1 cellular context compared by ENCODE assay signal in the genomic region with DNA sequence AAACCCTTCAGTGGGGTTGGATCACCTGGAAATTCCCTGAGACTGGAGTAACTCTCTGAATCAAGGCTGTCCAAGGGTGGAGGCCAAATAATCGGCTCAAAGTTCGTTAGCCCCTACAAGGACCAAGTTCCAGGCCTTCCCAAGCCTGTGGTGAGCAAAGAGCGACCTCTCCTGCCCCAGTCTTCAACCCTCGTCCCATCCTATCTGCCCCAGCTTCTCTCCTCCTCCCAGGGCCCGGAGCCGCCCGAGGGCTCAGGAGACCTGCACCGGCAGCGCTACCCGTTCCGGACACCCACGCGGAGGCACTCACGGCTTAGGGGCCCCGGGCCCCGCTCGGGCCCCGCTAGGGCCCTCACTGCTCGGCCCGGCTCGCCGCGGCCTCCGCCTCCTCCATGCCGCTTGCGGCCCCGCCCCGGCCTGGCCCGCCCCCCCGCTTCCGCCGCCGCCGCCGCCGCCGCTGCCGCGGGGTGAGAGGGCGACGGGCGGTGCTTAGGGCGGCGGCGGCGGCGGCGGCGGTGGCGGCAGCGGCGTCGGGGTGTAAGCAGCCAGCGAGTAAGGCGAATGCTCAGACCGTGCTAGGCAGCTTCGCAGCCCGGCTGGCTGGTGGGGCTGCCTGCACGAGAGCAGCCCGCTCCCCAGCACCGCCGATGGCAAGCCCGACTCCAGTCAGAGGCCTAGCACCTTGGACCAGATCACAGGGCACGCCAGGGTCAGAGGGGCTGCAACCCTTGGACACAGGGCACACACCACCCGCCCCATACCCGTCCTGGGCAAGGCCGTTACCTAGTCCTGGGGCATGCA.
TF ChIP-seq lines count a peak whose summit lies in the region.

TSS of gene POMGNT1 (minus strand) at position 409 of the 801 bp plus-strand sequence. CDS start 613 bp downstream, outside the sequence.

TF ChIP-seq in H1, 55 proteins besides CTCF, POLR2A, EP300 and RAD21:
- TF ChIP-seq CHD7 (IDR thresholded peaks at IDR 0.05; ENCODE audit: insufficient replicate concordance, low read length) = no peak
- no peak for TF ChIP-seq SUZ12 (IDR thresholded peaks at IDR 0.05; ENCODE audit: low read length)
- TF ChIP-seq GABPA (IDR thresholded peaks at IDR 0.05; ENCODE audit: borderline replicate concordance, insufficient read depth, low read length) = no peak
- no peak for TF ChIP-seq CREB1 (IDR thresholded peaks at IDR 0.05)
- no peak for TF ChIP-seq GTF2F1 (IDR thresholded peaks at IDR 0.05; ENCODE audit: borderline replicate concordance, low read depth, low read length)
- TF ChIP-seq, protein P1, sequence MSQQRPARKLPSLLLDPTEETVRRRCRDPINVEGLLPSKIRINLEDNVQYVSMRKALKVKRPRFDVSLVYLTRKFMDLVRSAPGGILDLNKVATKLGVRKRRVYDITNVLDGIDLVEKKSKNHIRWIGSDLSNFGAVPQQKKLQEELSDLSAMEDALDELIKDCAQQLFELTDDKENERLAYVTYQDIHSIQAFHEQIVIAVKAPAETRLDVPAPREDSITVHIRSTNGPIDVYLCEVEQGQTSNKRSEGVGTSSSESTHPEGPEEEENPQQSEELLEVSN (IDR thresholded peaks at IDR 0.05) = 0 out of 2 replicates have a peak, but pooled peaks have one; percentile 35
- TF ChIP-seq BCL11A (IDR thresholded peaks at IDR 0.05; ENCODE audit: low read depth in 2 of 2, low read length in 2 of 2) = no peak
- no peak for TF ChIP-seq CEBPB (IDR thresholded peaks at IDR 0.05; ENCODE audit: low read depth, low read length)
- no peak for TF ChIP-seq CTBP2 (IDR thresholded peaks at IDR 0.05; ENCODE audit: borderline replicate concordance, insufficient read depth, insufficient read length, low read length)
- TF ChIP-seq ZNF274 (IDR thresholded peaks at IDR 0.05; ENCODE audit: borderline replicate concordance, extremely low read depth, low read length) = no peak
- no peak for TF ChIP-seq TAF7 (optimal IDR thresholded peaks at IDR 0.05; ENCODE audit: borderline replicate concordance, low read depth, low read length)
- TF ChIP-seq SP2 (IDR thresholded peaks at IDR 0.05; ENCODE audit: low read length) = no peak
- TF ChIP-seq POLR2AphosphoS5 (IDR thresholded peaks at IDR 0.05; ENCODE audit: low read depth, low read length) = no peak; the same call in 1 of the 2 replicates
- TF ChIP-seq JUND (IDR thresholded peaks at IDR 0.05; ENCODE audit: low read length) = no peak
- peak; percentile 95 for TF ChIP-seq KDM1A (IDR thresholded peaks at IDR 0.05; ENCODE audit: borderline replicate concordance, low read length)
- TF ChIP-seq NANOG (IDR thresholded peaks at IDR 0.05; ENCODE audit: insufficient read depth, low read depth, low read length, poor library complexity, severe bottlenecking) = no peak
- 0 out of 2 replicates have a peak, but pooled peaks have one; percentile 21 for TF ChIP-seq MAX (IDR thresholded peaks at IDR 0.05)
- TF ChIP-seq BRCA1 (IDR thresholded peaks at IDR 0.05; ENCODE audit: low read depth, low read length) = no peak
- no peak for TF ChIP-seq SAP30 (IDR thresholded peaks at IDR 0.05; ENCODE audit: insufficient read depth, insufficient replicate concordance, low read length)
- TF ChIP-seq KDM4A (IDR thresholded peaks at IDR 0.05; ENCODE audit: low read depth, low read length, severe bottlenecking) = no peak
- no peak for TF ChIP-seq RXRA (IDR thresholded peaks at IDR 0.05; ENCODE audit: insufficient read depth, low read depth, low read length)
- peak; percentile 59 for TF ChIP-seq TAF1 (IDR thresholded peaks at IDR 0.05; ENCODE audit: low read depth, low read length)
- TF ChIP-seq SP1 (IDR thresholded peaks at IDR 0.05; ENCODE audit: low read depth, low read length) = no peak
- no peak for TF ChIP-seq ASH2L (IDR thresholded peaks at IDR 0.05; ENCODE audit: low read length)
- TF ChIP-seq SIN3A (conservative IDR thresholded peaks at IDR 0.05 in 1 of 2, IDR thresholded peaks at IDR 0.05 in 1 of 2; ENCODE audit: low read depth in 1 of 2, low read length in 2 of 2) = no peak
- no peak for TF ChIP-seq YY1 (IDR thresholded peaks at IDR 0.05; ENCODE audit: low read depth, low read length)
- no peak for TF ChIP-seq SP4 (IDR thresholded peaks at IDR 0.05; ENCODE audit: low read length)
- TF ChIP-seq SIX5 (IDR thresholded peaks at IDR 0.05; ENCODE audit: low read depth, low read length) = no peak
- no peak for TF ChIP-seq TEAD4 (IDR thresholded peaks at IDR 0.05; ENCODE audit: low read depth, low read length)
- TF ChIP-seq, protein P2, sequence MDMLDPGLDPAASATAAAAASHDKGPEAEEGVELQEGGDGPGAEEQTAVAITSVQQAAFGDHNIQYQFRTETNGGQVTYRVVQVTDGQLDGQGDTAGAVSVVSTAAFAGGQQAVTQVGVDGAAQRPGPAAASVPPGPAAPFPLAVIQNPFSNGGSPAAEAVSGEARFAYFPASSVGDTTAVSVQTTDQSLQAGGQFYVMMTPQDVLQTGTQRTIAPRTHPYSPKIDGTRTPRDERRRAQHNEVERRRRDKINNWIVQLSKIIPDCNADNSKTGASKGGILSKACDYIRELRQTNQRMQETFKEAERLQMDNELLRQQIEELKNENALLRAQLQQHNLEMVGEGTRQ (IDR thresholded peaks at IDR 0.05; ENCODE audit: low read length) = no peak
- TF ChIP-seq PHF8 (conservative IDR thresholded peaks at IDR 0.05; ENCODE audit: low read depth, low read length) = peak; percentile 95
- no peak for TF ChIP-seq CBX8 (IDR thresholded peaks at IDR 0.05; ENCODE audit: borderline replicate concordance, low read depth, low read length)
- TF ChIP-seq BACH1 (IDR thresholded peaks at IDR 0.05; ENCODE audit: low read length) = no peak
- no peak for TF ChIP-seq POU5F1 (IDR thresholded peaks at IDR 0.05; ENCODE audit: low read depth, low read length)
- no peak for TF ChIP-seq TCF12 (IDR thresholded peaks at IDR 0.05; ENCODE audit: low read depth, low read length)
- peak; percentile 42 for TF ChIP-seq TBP (IDR thresholded peaks at IDR 0.05; ENCODE audit: low read depth, low read length)
TF ChIP-seq in H1: peak in this region for 6.
